Comparison of ENCODE assay signal across 13 cellular contexts in the genomic region with DNA sequence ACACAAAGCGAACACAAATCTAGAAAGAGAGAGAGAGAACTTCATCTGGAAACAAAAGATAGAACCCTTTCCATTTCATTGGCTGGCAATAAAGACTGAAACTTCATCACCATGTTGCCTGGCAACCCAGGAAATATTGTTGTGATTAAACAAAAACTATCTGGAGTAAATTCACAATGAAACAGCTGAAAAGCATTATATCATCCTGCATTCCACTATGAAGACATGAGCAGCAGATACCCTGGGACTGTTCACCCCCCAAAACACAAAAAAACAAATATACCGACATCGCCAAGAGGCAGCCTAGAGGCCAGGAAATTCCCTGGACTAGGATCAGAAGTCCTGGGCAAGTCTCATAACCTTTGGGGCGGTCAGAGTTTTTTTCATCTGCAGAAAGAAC.
A peak's percentile ranks its signal among the peaks of the same experiment; 100 is the strongest.
DNase-seq lines count a peak whose midpoint lies in the region; ATAC-seq, FAIRE-seq and TF ChIP-seq lines count a peak whose summit lies in the region.
"Had no signal": no experiment of that assay in that cellular context is flagged by ENCODE, and none has a peak within 500 bp of the region (broad histone marks: within the 10 kb centered on the region; RNA-seq: fewer than 3 reads in every experiment).

No MANE protein-coding gene starts in this region.

- ATAC-seq in GM19328 (IDR thresholded peaks at IDR 0.05; ENCODE audit: unreplicated experiment) (no peak), HG03378 (IDR thresholded peaks at IDR 0.05; ENCODE audit: unreplicated experiment) (no peak)
- ATAC-seq: natural killer cell treated with Interleukin-12 subunit alpha and Interleukin-12 subunit beta and Interleukin-15 and Interleukin-18, amount 100 ng/mL, for 72 hours had no signal

- FAIRE-seq in astrocyte (lab: Jason Lieb, UNC) = no peak

- no peaks in the 10 kb centered on the region for H3K27me3 ChIP-seq in astrocyte (ENCODE audit: insufficient read depth, low read length)
- no peaks in the 10 kb centered on the region for H3K27me3 ChIP-seq in left ventricle myocardium inferior (ENCODE audit: low read depth)
- H3K27me3 ChIP-seq in skeletal muscle satellite cell (ENCODE audit: control insufficient read depth, insufficient read depth, low read length) = no peaks in the 10 kb centered on the region

- H3K9me3 ChIP-seq in astrocyte (ENCODE audit: insufficient read depth, low read depth, low read length) = no peaks in the 10 kb centered on the region
- H3K9me3 ChIP-seq in left ventricle myocardium inferior (replicated peaks) = no peaks in the 10 kb centered on the region
- H3K9me3 ChIP-seq in skeletal muscle satellite cell (replicated peaks; ENCODE audit: low read length) = no peaks in the 10 kb centered on the region

- H3K4me1 Mint-ChIP-seq in astrocyte (ENCODE audit: low read depth, unreplicated experiment) = peaks cover 29% of the 10 kb centered on the region

- H3K27ac ChIP-seq in astrocyte (ENCODE audit: low read depth, low read length) (peak overlapping the region; percentile 74), left ventricle myocardium inferior (replicated peaks) (peak overlapping the region; percentile 65)

- peak; percentile 86 for DNase-seq in EH (ENCODE audit: low read depth)
- peak; percentile 78 for DNase-seq in astrocyte (ENCODE audit: low read depth)
- no peak for DNase-seq in left ventricle myocardium inferior
- no peak for DNase-seq in dedifferentiated amniotic fluid mesenchymal stem cell (ENCODE audit: extremely low spot score)
- no peak for DNase-seq in NCI-H146 treated with DMSO at 0.1 percent for 48 hours (lab: John Stamatoyannopoulos, UW; ENCODE audit: unreplicated experiment)
- DNase-seq: activated effector memory CD4-positive, alpha-beta T cell treated with anti-CD3 and anti-CD28 coated beads, Interleukin-2, amount 50 U/mL, for 16 hours; DND-41; foreskin melanocyte; NCI-H345 had no signal

- peak overlapping the region; percentile 48 for H3K27ac Mint-ChIP-seq in astrocyte (ENCODE audit: unreplicated experiment)
- H3K27ac Mint-ChIP-seq: natural killer cell treated with Interleukin-12 subunit alpha and Interleukin-12 subunit beta and Interleukin-15 and Interleukin-18, amount 100 ng/mL, for 72 hours had no signal

- no peaks in the 10 kb centered on the region for H3K36me3 ChIP-seq in astrocyte (ENCODE audit: insufficient read depth, low read length)
- H3K36me3 ChIP-seq in left ventricle myocardium inferior = no peaks in the 10 kb centered on the region
- no peaks in the 10 kb centered on the region for H3K36me3 ChIP-seq in skeletal muscle satellite cell (ENCODE audit: insufficient read depth, low read length)

- intact Hi-C loops in left ventricle myocardium inferior (cut with micrococcal nuclease) = no loop called here

- H3K9ac ChIP-seq in astrocyte (ENCODE audit: low read length) (peak overlapping the region; percentile 68), skeletal muscle satellite cell (ENCODE audit: low read depth, low read length) (peak overlapping the region; percentile 66)

- no peak overlapping the region for H3K4me3 Mint-ChIP-seq in astrocyte (ENCODE audit: unreplicated experiment)
- H3K4me3 Mint-ChIP-seq: natural killer cell treated with Interleukin-12 subunit alpha and Interleukin-12 subunit beta and Interleukin-15 and Interleukin-18, amount 100 ng/mL, for 72 hours had no signal

- H3K79me2 ChIP-seq in astrocyte (ENCODE audit: insufficient read depth, low read length) = no peaks in the 10 kb centered on the region

- no peaks in the 10 kb centered on the region for H3K9me3 Mint-ChIP-seq in astrocyte (ENCODE audit: unreplicated experiment)
- H3K9me3 Mint-ChIP-seq: natural killer cell treated with Interleukin-12 subunit alpha and Interleukin-12 subunit beta and Interleukin-15 and Interleukin-18, amount 100 ng/mL, for 72 hours had no signal

- H3K36me3 Mint-ChIP-seq in astrocyte (ENCODE audit: low read depth, unreplicated experiment) = no peaks in the 10 kb centered on the region
- H3K36me3 Mint-ChIP-seq: natural killer cell treated with Interleukin-12 subunit alpha and Interleukin-12 subunit beta and Interleukin-15 and Interleukin-18, amount 100 ng/mL, for 72 hours had no signal

- H3K4me3 ChIP-seq in astrocyte (ENCODE audit: insufficient read depth, low read depth, low read length) = no peak overlapping the region
- peak overlapping the region; percentile 4 for H3K4me3 ChIP-seq in left ventricle myocardium inferior
- H3K4me3 ChIP-seq in skeletal muscle satellite cell (ENCODE audit: low read length) = no peak overlapping the region

- H3K4me2 ChIP-seq in astrocyte (ENCODE audit: low read length) (peak overlapping the region; percentile 12), skeletal muscle satellite cell (ENCODE audit: low read length) (peak overlapping the region; percentile 38)

- no peaks in the 10 kb centered on the region for H3K27me3 Mint-ChIP-seq in astrocyte (ENCODE audit: low read depth, unreplicated experiment)

- TF ChIP-seq CTCF in astrocyte (IDR thresholded peaks at IDR 0.05; ENCODE audit: insufficient read depth, low read depth, low read length) (no peak), left ventricle myocardium inferior (IDR thresholded peaks at IDR 0.05; ENCODE audit: borderline replicate concordance) (no peak)

- H3K4me1 ChIP-seq in astrocyte (ENCODE audit: insufficient read depth, low read length) (peaks cover 17% of the 10 kb centered on the region), left ventricle myocardium inferior (peaks cover 33% of the 10 kb centered on the region), skeletal muscle satellite cell (ENCODE audit: control insufficient read depth, insufficient read depth, low read length) (peaks cover 40% of the 10 kb centered on the region)

- H4K20me1 ChIP-seq in astrocyte (ENCODE audit: insufficient read depth, low read length) = no peaks in the 10 kb centered on the region

- no peak overlapping the region for H2AFZ ChIP-seq in astrocyte (ENCODE audit: low read depth, low read length)

Comparison
In these comparisons a context has a peak if more than half of its experiments do, and no peak if none do; other contexts are left out.
1. DNase-seq: peak in EH (single experiment) and astrocyte (single experiment); none in left ventricle myocardium inferior (single experiment), dedifferentiated amniotic fluid mesenchymal stem cell (single experiment) and NCI-H146 treated with DMSO at 0.1 percent for 48 hours (single experiment).